2 cellular contexts compared by ENCODE assay signal in genomic region chr11:44067266-44067665, GRCh38.
TF ChIP-seq lines count a peak whose summit lies in the region.

No MANE protein-coding gene starts in this region.

TF ChIP-seq in SK-N-SH, 30 proteins besides CTCF, POLR2A, EP300 and RAD21 (continued from another document):
- TF ChIP-seq REST (IDR thresholded peaks at IDR 0.05; ENCODE audit: low read depth, low read length) (no peak), MXI1 (IDR thresholded peaks at IDR 0.05; ENCODE audit: low read depth, low read length) (no peak), SIN3A (IDR thresholded peaks at IDR 0.05; ENCODE audit: borderline replicate concordance, low read depth, low read length) (no peak), NRF1 (IDR thresholded peaks at IDR 0.05; ENCODE audit: low read depth, low read length) (no peak)
TF ChIP-seq in SK-N-SH: peak in this region for 0.

TF ChIP-seq in SK-N-SH treated with all-trans-retinoic acid at 6 μM for 48 hours, 23 proteins besides CTCF, POLR2A, EP300 and RAD21 (continued from another document):
- TF ChIP-seq POU6F1 (CRISPR knock-in tag; IDR thresholded peaks at IDR 0.05; ENCODE audit: borderline replicate concordance, low read depth) (no peak), ZNF8 (CRISPR knock-in tag; IDR thresholded peaks at IDR 0.05) (no peak), SNAI2 (CRISPR knock-in tag; IDR thresholded peaks at IDR 0.05) (no peak), PPARA (CRISPR knock-in tag; IDR thresholded peaks at IDR 0.05; ENCODE audit: borderline replicate concordance) (no peak), RARB (CRISPR knock-in tag; IDR thresholded peaks at IDR 0.05) (no peak), CREB5 (CRISPR knock-in tag; IDR thresholded peaks at IDR 0.05; ENCODE audit: low read depth) (no peak), ZFP3 (CRISPR knock-in tag; IDR thresholded peaks at IDR 0.05) (no peak), ZFP30 (CRISPR knock-in tag; IDR thresholded peaks at IDR 0.05) (no peak), CSRNP3 (CRISPR knock-in tag; IDR thresholded peaks at IDR 0.05) (no peak), TCF4 (CRISPR knock-in tag; IDR thresholded peaks at IDR 0.05; ENCODE audit: borderline replicate concordance) (no peak), ZC3H10 (CRISPR knock-in tag; IDR thresholded peaks at IDR 0.05) (no peak)
TF ChIP-seq in SK-N-SH treated with all-trans-retinoic acid at 6 μM for 48 hours: peak in this region for 0.
